Comparison of ENCODE assay signal across 15 cellular contexts in the genomic region with DNA sequence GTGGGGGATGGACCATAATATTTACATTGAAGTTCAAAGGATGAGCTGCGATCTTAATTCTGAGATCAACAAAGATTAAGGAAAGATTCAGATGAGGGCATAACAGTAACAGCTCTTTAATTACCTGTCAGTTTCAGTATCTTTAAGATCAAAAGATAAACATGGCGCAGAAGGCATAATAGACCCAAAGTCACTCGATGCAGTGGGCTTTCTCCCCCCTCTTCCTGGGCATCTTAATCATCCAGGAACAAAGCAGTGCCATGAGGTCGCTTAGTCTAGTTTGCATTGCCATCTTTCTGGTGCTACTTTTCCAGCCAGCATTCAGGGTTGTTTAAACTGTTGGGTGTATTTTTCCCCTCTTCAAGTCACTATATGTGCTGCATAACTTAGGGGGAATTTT.
DNase-seq lines count a peak whose midpoint lies in the region; TF ChIP-seq lines count a peak whose summit lies in the region.
"Had no signal": no experiment of that assay in that cellular context is flagged by ENCODE, and none has a peak within 500 bp of the region (broad histone marks: within the 10 kb centered on the region; RNA-seq: fewer than 3 reads in every experiment).

No MANE protein-coding gene starts in this region.

- intact Hi-C loops in MCF 10A (cut with micrococcal nuclease) = no loop called here

- peak; percentile 40 for DNase-seq in NCI-H82 (lab: John Stamatoyannopoulos, UW)
- no peak for DNase-seq in mesothelial cell of epicardium (ENCODE audit: low spot score in 2 of 2, unreplicated experiment in 2 of 2)
- DNase-seq in type B pancreatic cell (ENCODE audit: extremely low spot score, unreplicated experiment) = no peak
- DNase-seq in GM13977 (ENCODE audit: low spot score) = no peak
- DNase-seq in DMS 273 (lab: John Stamatoyannopoulos, UW; ENCODE audit: unreplicated experiment) = no peak
- no peak for DNase-seq in MCF 10A (ENCODE audit: unreplicated experiment)
- DNase-seq: ACHN; Caco-2; CD4-positive, CD25-positive, alpha-beta regulatory T cell; DMS53; NCI-H1092; NCI-H146; NCI-H2081; NCI-H510A treated with DMSO at 0.1 percent for 48 hours had no signal

- H3K4me1 Mint-ChIP-seq in brain = peaks cover 21% of the 10 kb centered on the region
- peaks cover 65% of the 10 kb centered on the region for H3K4me1 Mint-ChIP-seq in mesothelial cell of epicardium
- H3K4me1 Mint-ChIP-seq in type B pancreatic cell (ENCODE audit: unreplicated experiment) = peaks cover 30% of the 10 kb centered on the region
- H3K4me1 Mint-ChIP-seq in MCF 10A (ENCODE audit: insufficient read depth, unreplicated experiment) = no peaks in the 10 kb centered on the region
- H3K4me1 Mint-ChIP-seq: CD4-positive, CD25-positive, alpha-beta regulatory T cell had no signal

- no peaks in the 10 kb centered on the region for H3K9me3 Mint-ChIP-seq in brain
- H3K9me3 Mint-ChIP-seq in mesothelial cell of epicardium = no peaks in the 10 kb centered on the region
- H3K9me3 Mint-ChIP-seq in type B pancreatic cell = no peaks in the 10 kb centered on the region
- H3K9me3 Mint-ChIP-seq in MCF 10A (ENCODE audit: unreplicated experiment) = no peaks in the 10 kb centered on the region

- CTCF ChIA-PET in MCF 10A (lab: Yijun Ruan, JAX) = interaction anchor here (1.0 to 2.0 kb wide), 2 partner anchors 17 to 79 kb away, joined by 3 to 5 read pairs; no protein-coding TSS in a partner anchor

- H3K4me3 Mint-ChIP-seq in brain (no peak overlapping the region), mesothelial cell of epicardium (peak overlapping the region; percentile 31), type B pancreatic cell (peak overlapping the region; percentile 30), MCF 10A (ENCODE audit: unreplicated experiment) (no peak overlapping the region)

- no peak for TF ChIP-seq CTCF in brain (conservative IDR thresholded peaks at IDR 0.05)
- no peak for TF ChIP-seq CTCF in mesothelial cell of epicardium (IDR thresholded peaks at IDR 0.05; ENCODE audit: unreplicated experiment)
- no peak for TF ChIP-seq CTCF in type B pancreatic cell (conservative IDR thresholded peaks at IDR 0.05)
- no peak for TF ChIP-seq CTCF in GM13977 (IDR thresholded peaks at IDR 0.05; ENCODE audit: extremely low read depth, insufficient read depth, missing control alignments)
- TF ChIP-seq CTCF in MCF 10A (IDR thresholded peaks at IDR 0.05; ENCODE audit: unreplicated experiment) = no peak

- H3K27ac Mint-ChIP-seq in brain (peak overlapping the region in 4 of 5 experiments; percentile 52 to 88 (median 81)), mesothelial cell of epicardium (peak overlapping the region; percentile 85), type B pancreatic cell (peak overlapping the region; percentile 20), MCF 10A (ENCODE audit: low read depth, unreplicated experiment) (no peak overlapping the region)
- H3K27ac Mint-ChIP-seq: CD4-positive, CD25-positive, alpha-beta regulatory T cell had no signal

- in situ Hi-C loops in GM13977 (cut with MboI; ENCODE audit: low pct_unique_long_range_greater_than_20kb, low sequenced_read_pairs, unreplicated experiment) = no loop called here

- POLR2A ChIA-PET in MCF 10A (lab: Yijun Ruan, JAX) = interaction anchor here (0.6 kb wide), 1 partner anchor 10 kb away, joined by 4 read pairs; no protein-coding TSS in a partner anchor

- no peaks in the 10 kb centered on the region for H3K27me3 Mint-ChIP-seq in brain
- no peaks in the 10 kb centered on the region for H3K27me3 Mint-ChIP-seq in mesothelial cell of epicardium (ENCODE audit: low read depth)
- H3K27me3 Mint-ChIP-seq in type B pancreatic cell = no peaks in the 10 kb centered on the region
- H3K27me3 Mint-ChIP-seq in MCF 10A (ENCODE audit: insufficient read depth, unreplicated experiment) = peaks cover 85% of the 10 kb centered on the region

- BruUV-seq in MCF 10A (replicated peaks; lab: Mats Ljungman, UMichigan) = no TSS peak

- peaks cover 76% of the 10 kb centered on the region for H3K36me3 Mint-ChIP-seq in brain
- peaks cover 23% of the 10 kb centered on the region for H3K36me3 Mint-ChIP-seq in mesothelial cell of epicardium
- H3K36me3 Mint-ChIP-seq in type B pancreatic cell = peaks cover 37% of the 10 kb centered on the region
- H3K36me3 Mint-ChIP-seq in MCF 10A (ENCODE audit: insufficient read depth, unreplicated experiment) = no peaks in the 10 kb centered on the region
- H3K36me3 Mint-ChIP-seq: CD4-positive, CD25-positive, alpha-beta regulatory T cell had no signal

Comparison
In these comparisons a context has a peak if more than half of its experiments do, and no peak if none do; other contexts are left out.
1. H3K4me3 Mint-ChIP-seq: peak in mesothelial cell of epicardium (single experiment) and type B pancreatic cell (single experiment); none in brain (0 of 5) and MCF 10A (single experiment).